ENCODE assay signal across 8 cellular contexts in the genomic region with DNA sequence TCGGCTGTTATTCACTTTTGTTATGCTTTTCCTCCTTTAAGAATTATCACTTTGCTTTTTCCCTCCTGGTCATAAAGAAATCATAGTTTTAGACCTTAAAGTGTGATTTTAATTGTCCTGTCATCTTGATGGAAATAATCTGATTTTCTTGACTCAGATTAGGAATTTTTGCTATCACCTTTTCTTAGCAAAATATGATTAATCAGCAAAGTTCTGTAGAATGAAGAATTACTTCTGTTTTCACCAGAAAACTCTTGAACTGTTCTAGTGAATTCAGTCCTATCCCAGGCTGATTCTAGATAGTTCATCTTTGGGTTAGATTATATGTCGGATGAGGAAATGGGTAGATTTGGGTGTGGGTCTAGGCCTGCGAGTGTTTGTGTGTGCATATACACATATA.
"Had no signal": no experiment of that assay in that cellular context is flagged by ENCODE, and none has a peak within 500 bp of the region (broad histone marks: within the 10 kb centered on the region; RNA-seq: fewer than 3 reads in every experiment).

No MANE protein-coding gene starts in this region.

- H3K27ac ChIP-seq: GM23248, KMS-11 had no signal

- H3K9me3 Mint-ChIP-seq: HFFc6 had no signal

- H2AFZ ChIP-seq: GM23248 had no signal

- H3K27ac Mint-ChIP-seq: HFFc6 had no signal

- H3K4me3 Mint-ChIP-seq: HFFc6 had no signal

- H3K4me3 ChIP-seq: GM23248, HAP-1 had no signal

- H3K9me3 ChIP-seq: HAP-1 had no signal

- H3K9ac ChIP-seq: GM23248, KMS-11 had no signal

- ATAC-seq: HCT116 had no signal

- DNase-seq: GM23248, GOT3, H7, HFFc6, KBM-7 had no signal

- H3K36me3 ChIP-seq: HAP-1 had no signal

- H3K4me2 ChIP-seq: KMS-11 had no signal
